ENCODE assay signal across 20 cellular contexts in the genomic region with DNA sequence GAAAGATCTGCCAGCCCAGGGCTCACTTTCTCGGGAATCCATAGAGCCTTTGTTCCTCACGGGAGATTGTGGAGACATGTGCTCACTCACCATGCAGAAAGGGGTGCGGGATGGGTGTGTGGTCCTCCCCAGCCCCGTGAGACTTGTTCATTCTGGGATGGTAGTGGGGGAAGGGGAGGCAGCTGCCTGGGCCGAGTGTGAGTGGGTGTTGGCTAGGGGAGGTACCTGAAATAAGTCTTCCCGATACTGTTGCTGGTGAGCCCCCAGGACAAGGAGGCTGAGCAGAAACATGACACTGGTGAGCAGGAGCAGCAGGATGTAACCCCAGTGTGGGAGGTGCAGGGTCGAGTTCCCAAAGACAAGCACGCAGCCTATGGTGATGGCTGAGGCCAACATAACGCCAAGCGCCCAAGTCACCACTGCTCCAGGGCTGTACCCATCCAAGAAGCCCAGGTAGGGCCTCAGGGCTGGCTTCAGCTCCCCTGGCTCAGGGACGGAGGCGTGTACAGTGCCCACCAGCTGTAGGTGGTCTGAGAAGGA. TPM values are rescaled to one million over a fixed set of nuclear protein-coding genes. Genes with fewer than 3 reads are reported as not detected.
DNase-seq lines count a peak whose midpoint lies in the region; ATAC-seq, FAIRE-seq and TF ChIP-seq lines count a peak whose summit lies in the region.
"Had no signal": no experiment of that assay in that cellular context is flagged by ENCODE, and none has a peak within 500 bp of the region (broad histone marks: within the 10 kb centered on the region; RNA-seq: fewer than 3 reads in every experiment).

No MANE protein-coding gene starts in this region.

- H3K36me3 Mint-ChIP-seq in astrocyte (ENCODE audit: low read depth, unreplicated experiment) = no peaks in the 10 kb centered on the region

- H3K4me3 ChIP-seq in HEK293 (ENCODE audit: low read depth, low read length) (no peak overlapping the region), astrocyte (ENCODE audit: insufficient read depth, low read depth, low read length) (no peak overlapping the region), mesenchymal stem cell (ENCODE audit: insufficient read depth in 1 of 2, low read depth in 1 of 2, low read length in 2 of 2) (no peak overlapping the region), psoas muscle (no peak overlapping the region), upper lobe of right lung (no peak overlapping the region)
- H3K4me3 ChIP-seq: Peyer's patch had no signal

- no peak overlapping the region for H2AK5ac ChIP-seq in mesenchymal stem cell (ENCODE audit: low read length, severe bottlenecking)

- POLR2A ChIA-PET in HEK293 (lab: Yijun Ruan, JAX) = interaction anchor here (1.3 kb wide), 1 partner anchor 28 kb away, joined by 3 read pairs; a partner anchor contains a TSS

- peaks cover 15% of the 10 kb centered on the region for H3K27me3 ChIP-seq in astrocyte (ENCODE audit: insufficient read depth, low read length)
- peaks cover 36 to 58% of the 10 kb centered on the region in 2 experiments for H3K27me3 ChIP-seq in mesenchymal stem cell (ENCODE audit: control insufficient read depth in 1 of 2, insufficient read depth in 1 of 2, low read length in 2 of 2)
- peaks cover 0 to 25% (median 6%) of the 10 kb centered on the region in 3 donors for H3K27me3 ChIP-seq in psoas muscle (ENCODE audit: insufficient read depth in 3 of 3, low read length in 2 of 3)
- H3K27me3 ChIP-seq in upper lobe of right lung = peaks cover 26% of the 10 kb centered on the region

- peaks cover 39% of the 10 kb centered on the region for H3K27me3 Mint-ChIP-seq in astrocyte (ENCODE audit: low read depth, unreplicated experiment)

- no peak overlapping the region for H3K27ac ChIP-seq in HEK293 (ENCODE audit: extremely low read depth, low read depth, low read length)
- H3K27ac ChIP-seq in astrocyte (ENCODE audit: low read depth, low read length) = no peak overlapping the region
- no peak overlapping the region for H3K27ac ChIP-seq in mesenchymal stem cell (ENCODE audit: low read length, poor library complexity, severe bottlenecking)
- H3K27ac ChIP-seq in psoas muscle = no peak overlapping the region
- H3K27ac ChIP-seq in upper lobe of right lung = no peak overlapping the region
- H3K27ac ChIP-seq: KMS-11, Peyer's patch had no signal

- intact Hi-C loops in psoas muscle (cut with DNase I) = no loop called here
- intact Hi-C loops in upper lobe of right lung (cut with DNase I) = no loop called here

- H2BK120ac ChIP-seq in mesenchymal stem cell (ENCODE audit: low read depth, low read length) = no peak overlapping the region

- WGBS in mesenchymal stem cell = 85% methylated on average over 12 of the region's 12 CpGs
- 47 to 58% (median 49%) methylated on average over 12 of the region's 12 CpGs for WGBS in psoas muscle, 3 donors

- H3K4me3 Mint-ChIP-seq in astrocyte (ENCODE audit: unreplicated experiment) = no peak overlapping the region

- no peak overlapping the region for H2BK12ac ChIP-seq in mesenchymal stem cell (ENCODE audit: low read length in 2 of 2)

- FAIRE-seq in astrocyte (lab: Jason Lieb, UNC) = no peak
- FAIRE-seq: D721Med, H54 had no signal

- TF ChIP-seq CTCF in HEK293 (tag by site-specific recombination; IDR thresholded peaks at IDR 0.05) = no peak
- no peak for TF ChIP-seq CTCF in astrocyte (IDR thresholded peaks at IDR 0.05; ENCODE audit: insufficient read depth, low read depth, low read length)
- TF ChIP-seq CTCF in psoas muscle (IDR thresholded peaks at IDR 0.05) = no peak
- no peak for TF ChIP-seq CTCF in upper lobe of right lung (IDR thresholded peaks at IDR 0.05)

- peak overlapping the region; percentile 34 for H3K27ac Mint-ChIP-seq in astrocyte (ENCODE audit: unreplicated experiment)

- no peak overlapping the region for H4K8ac ChIP-seq in mesenchymal stem cell (ENCODE audit: low read length)

- no peak overlapping the region for H3K4ac ChIP-seq in mesenchymal stem cell (ENCODE audit: low read depth in 1 of 2, low read length in 2 of 2)

- no peak overlapping the region for H2BK15ac ChIP-seq in mesenchymal stem cell (ENCODE audit: low read depth, poor library complexity, severe bottlenecking)

- no peak overlapping the region for H2BK5ac ChIP-seq in mesenchymal stem cell (ENCODE audit: low read depth, low read length, poor library complexity, severe bottlenecking)

- ATAC-seq in psoas muscle (peak; percentile 3 to 25 (median 11)), upper lobe of right lung (no peak)
- ATAC-seq: Right ventricle myocardium inferior had no signal

- DNase-seq in astrocyte (ENCODE audit: low read depth) (no peak), mesenchymal stem cell (no peak), psoas muscle (no peak), dermis blood vessel endothelial cell (no peak), T-helper 2 cell (no peak), upper lobe of right lung (no peak)
- DNase-seq: C1 segment of cervical spinal cord; DMS79 treated with DMSO at 0.1 percent for 48 hours; NCI-H1436; NCI-H1930; NCI-H446 treated with DMSO at 0.1 percent for 48 hours; NCI-H69; NK-92 treated with Interleukin-12 subunit alpha and Interleukin-12 subunit beta, amount 100 ng/mL, for 24 hours; Peyer's patch had no signal

- no peaks in the 10 kb centered on the region for H4K20me1 ChIP-seq in astrocyte (ENCODE audit: insufficient read depth, low read length)

- no peak overlapping the region for H3K4me2 ChIP-seq in astrocyte (ENCODE audit: low read length)
- no peak overlapping the region for H3K4me2 ChIP-seq in mesenchymal stem cell (ENCODE audit: low read length, poor library complexity, severe bottlenecking)
- H3K4me2 ChIP-seq: KMS-11 had no signal

- H3K23ac ChIP-seq in mesenchymal stem cell (ENCODE audit: low read length in 2 of 2) = no peak overlapping the region

- no peak overlapping the region for H3K18ac ChIP-seq in mesenchymal stem cell (ENCODE audit: low read depth in 1 of 2, low read length in 2 of 2)

- no peak overlapping the region for H3K9ac ChIP-seq in astrocyte (ENCODE audit: low read length)
- H3K9ac ChIP-seq in mesenchymal stem cell (ENCODE audit: low read length) = no peak overlapping the region
- H3K9ac ChIP-seq: KMS-11 had no signal

- CTCF ChIA-PET in HEK293 (lab: Yijun Ruan, JAX) = interaction anchor here (1.2 kb wide), 1 partner anchor 9 kb away, joined by 3 read pairs; no protein-coding TSS in a partner anchor

- peak overlapping the region; percentile 36 for H4K91ac ChIP-seq in mesenchymal stem cell (ENCODE audit: low read length)

- no peaks in the 10 kb centered on the region for H3K79me2 ChIP-seq in astrocyte (ENCODE audit: insufficient read depth, low read length)

- no peaks in the 10 kb centered on the region for H3K9me3 Mint-ChIP-seq in astrocyte (ENCODE audit: unreplicated experiment)

- no peaks in the 10 kb centered on the region for H3K79me1 ChIP-seq in mesenchymal stem cell (replicated peaks; ENCODE audit: low read length, poor library complexity, severe bottlenecking)

- no peak overlapping the region for H2AFZ ChIP-seq in astrocyte (ENCODE audit: low read depth, low read length)
- H2AFZ ChIP-seq in mesenchymal stem cell (ENCODE audit: low read depth, low read length) = no peak overlapping the region

- peaks cover 6% of the 10 kb centered on the region for H3K4me1 Mint-ChIP-seq in astrocyte (ENCODE audit: low read depth, unreplicated experiment)

- H3K4me1 ChIP-seq in HEK293 (ENCODE audit: control insufficient read depth, insufficient read depth, low read length) (no peaks in the 10 kb centered on the region), astrocyte (ENCODE audit: insufficient read depth, low read length) (peaks cover 7% of the 10 kb centered on the region), mesenchymal stem cell (ENCODE audit: control insufficient read depth, insufficient read depth, low read depth, low read length) (peaks cover 23% of the 10 kb centered on the region), psoas muscle (peaks cover 16% of the 10 kb centered on the region), upper lobe of right lung (peaks cover 7% of the 10 kb centered on the region)

- peak overlapping the region in 1 of 2 experiments; percentile 50 for H3K14ac ChIP-seq in mesenchymal stem cell (ENCODE audit: low read length in 2 of 2)

- H3K36me3 ChIP-seq in HEK293 (ENCODE audit: control insufficient read depth in 2 of 2, insufficient read depth in 1 of 2, low read length in 2 of 2) = no peaks in the 10 kb centered on the region
- H3K36me3 ChIP-seq in astrocyte (ENCODE audit: insufficient read depth, low read length) = no peaks in the 10 kb centered on the region
- peaks cover 0 to 4% of the 10 kb centered on the region in 2 experiments for H3K36me3 ChIP-seq in mesenchymal stem cell (ENCODE audit: control insufficient read depth in 1 of 2, insufficient read depth in 2 of 2, low read depth in 1 of 2, low read length in 2 of 2)
- peaks cover 0 to 34% of the 10 kb centered on the region in 2 donors for H3K36me3 ChIP-seq in psoas muscle (ENCODE audit: insufficient read depth in 1 of 2, low read depth in 1 of 2)
- H3K36me3 ChIP-seq in upper lobe of right lung = no peaks in the 10 kb centered on the region
- H3K36me3 ChIP-seq: Peyer's patch had no signal

- H3K9me3 ChIP-seq in HEK293 (ENCODE audit: control insufficient read depth, insufficient read depth, low read depth, low read length) (no peaks in the 10 kb centered on the region), astrocyte (ENCODE audit: insufficient read depth, low read depth, low read length) (no peaks in the 10 kb centered on the region), mesenchymal stem cell (ENCODE audit: control insufficient read depth, low read length) (no peaks in the 10 kb centered on the region), psoas muscle (no peaks in the 10 kb centered on the region), upper lobe of right lung (no peaks in the 10 kb centered on the region)
- H3K9me3 ChIP-seq: Peyer's patch had no signal

RNA-seq across cellular contexts. Expression of a gene that starts 2.8 kb away (rescaled TPM):
- total RNA-seq in astrocyte (0.31 and 0.93 TPM in 2 replicates), psoas muscle (under 1 TPM in 1 of 4 donors, not detected in 3; 0.08 TPM), dermis blood vessel endothelial cell (not detected in 2 replicates), upper lobe of right lung (1.5 TPM)
- 0.11 TPM for polyA plus RNA-seq in mesenchymal stem cell (2013, experiment 1 of 2)
- polyA plus RNA-seq in mesenchymal stem cell (2013, experiment 2 of 2) = 0.16 TPM
- under 1 TPM in 2 of 3 donors, not detected in 1; 0.10 to 0.87 TPM for polyA plus RNA-seq in psoas muscle
- total RNA-seq: HT-29 had no signal

RNA-seq across cellular contexts. Expression of a gene that starts 14.6 kb away (rescaled TPM):
- total RNA-seq in astrocyte (0.22 and 0.45 TPM in 2 replicates), psoas muscle (10 to 100 TPM; 23.7 to 47.7 (median 36.1) TPM), dermis blood vessel endothelial cell (under 0.01 TPM in 1 of 2 replicates, not detected in the other), upper lobe of right lung (2.2 TPM)
- polyA plus RNA-seq in mesenchymal stem cell (2013, experiment 1 of 2) = 1.6 TPM
- polyA plus RNA-seq in mesenchymal stem cell (2013, experiment 2 of 2) = 1.5 TPM
- polyA plus RNA-seq in psoas muscle = 10 to 100 TPM; 11.3 to 40.4 (median 26.2) TPM

RNA-seq across cellular contexts. Expression of a gene that starts 16.2 kb away (rescaled TPM):
- total RNA-seq in astrocyte = 0.19 TPM in 1 of 2 replicates, not detected in the other
- polyA plus RNA-seq in mesenchymal stem cell (2013, experiment 1 of 2) = 0.04 TPM
- not detected for polyA plus RNA-seq in mesenchymal stem cell (2013, experiment 2 of 2)
- under 1 TPM in 2 of 4 donors, not detected in 2; 0.22 to 0.30 TPM for total RNA-seq in psoas muscle
- polyA plus RNA-seq in psoas muscle = under 1 TPM in 1 of 3 donors, not detected in 2; 0.51 TPM
- not detected in 2 replicates for total RNA-seq in dermis blood vessel endothelial cell
- not detected for total RNA-seq in upper lobe of right lung
- total RNA-seq: HT-29, Peyer's patch, Right ventricle myocardium inferior had no signal

RNA-seq across cellular contexts. Expression of a gene that starts 27.6 kb away (rescaled TPM):
- total RNA-seq in astrocyte = 12.1 and 12.2 TPM in 2 replicates
- 15.5 TPM for polyA plus RNA-seq in mesenchymal stem cell (2013, experiment 1 of 2)
- polyA plus RNA-seq in mesenchymal stem cell (2013, experiment 2 of 2) = 15.1 TPM
- 10 to 100 TPM; 25.2 to 39.2 (median 28.6) TPM for total RNA-seq in psoas muscle
- 10 to 100 TPM; 48.9 to 67.5 (median 52.0) TPM for polyA plus RNA-seq in psoas muscle
- total RNA-seq in dermis blood vessel endothelial cell = 13.8 and 18.1 TPM in 2 replicates
- total RNA-seq in upper lobe of right lung = 22.0 TPM

RNA-seq across cellular contexts. Expression of a gene that starts 47.5 kb away (rescaled TPM):
- 62.0 and 68.9 TPM in 2 replicates for total RNA-seq in astrocyte
- 32.0 TPM for polyA plus RNA-seq in mesenchymal stem cell (2013, experiment 1 of 2)
- polyA plus RNA-seq in mesenchymal stem cell (2013, experiment 2 of 2) = 29.6 TPM
- total RNA-seq in psoas muscle = 10 to 100 TPM; 23.4 to 37.1 (median 29.8) TPM
- 10 to 100 TPM; 17.1 to 30.8 (median 22.5) TPM for polyA plus RNA-seq in psoas muscle
- 51.6 and 60.9 TPM in 2 replicates for total RNA-seq in dermis blood vessel endothelial cell
- total RNA-seq in upper lobe of right lung = 56.7 TPM
